In the genomic region with DNA sequence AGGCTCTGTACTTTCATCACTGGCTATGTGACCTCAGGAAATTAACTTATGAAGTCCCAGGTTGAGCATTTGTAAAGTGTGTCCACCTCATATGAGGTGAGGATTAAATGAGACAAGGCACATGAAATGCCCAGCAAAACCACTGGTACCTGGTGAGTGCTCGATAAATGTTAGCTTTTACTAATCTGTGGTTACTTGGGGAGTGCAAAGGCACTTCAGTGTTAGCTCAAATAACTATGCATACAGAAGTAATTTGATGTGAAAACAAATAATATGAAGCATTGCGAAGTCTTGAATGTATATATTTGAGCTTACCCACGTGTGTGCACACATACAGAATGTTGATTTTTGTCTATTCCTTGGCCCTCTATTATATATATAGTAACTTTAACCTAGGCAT, we compare ENCODE assay signal across 39 cellular contexts.
"Had no signal": no experiment of that assay in that cellular context is flagged by ENCODE, and none has a peak within 500 bp of the region (broad histone marks: within the 10 kb centered on the region; RNA-seq: fewer than 3 reads in every experiment).

No MANE protein-coding gene starts in this region.

- H3K27me3 ChIP-seq: adrenal gland, body of pancreas, brain microvascular endothelial cell, breast epithelium, cardiac muscle cell had no signal

- H3K36me3 ChIP-seq: adrenal gland, brain microvascular endothelial cell, breast epithelium, cardiac muscle cell had no signal

- H3K9me3 ChIP-seq: adrenal gland, body of pancreas, breast epithelium had no signal

- DNase-seq: activated B cell treated with CpG ODN at 0.5 μM for 24 hours; activated CD4-positive, alpha-beta memory T cell treated with anti-CD3 and anti-CD28 coated beads for 36 hours; activated CD4-positive, alpha-beta T cell treated with anti-CD3 and anti-CD28 coated beads for 4 hours; activated CD4-positive, alpha-beta T cell treated with anti-CD3 and anti-CD28 coated beads, Interleukin-2, amount 10 ng/mL, durations not matched to agents 24 days and 14 days; activated CD4-positive, alpha-beta T cell treated with anti-CD3 and anti-CD28 coated beads, Interleukin-2, amount 50 U/mL, for 1 hour; activated CD4-positive, alpha-beta T cell treated with anti-CD3 and anti-CD28 coated beads, Interleukin-2, amount 50 U/mL, for 4 hours; activated CD4-positive, CD25-positive, alpha-beta regulatory T cell treated with anti-CD3 and anti-CD28 coated beads, Interleukin-2, amount 50 U/mL, for 72 hours; activated CD8-positive, alpha-beta memory T cell treated with anti-CD3 and anti-CD28 coated beads, Interleukin-2, amount 50 U/mL, for 4 hours; activated CD8-positive, alpha-beta T cell treated with anti-CD3 and anti-CD28 coated beads for 36 hours; activated effector memory CD4-positive, alpha-beta T cell treated with anti-CD3 and anti-CD28 coated beads, Interleukin-2, amount 50 U/mL, for 16 hours; activated gamma-delta T cell treated with Interleukin-2 at 50 U/mL for 16 hours; activated naive CD4-positive, alpha-beta T cell; activated naive CD4-positive, alpha-beta T cell treated with anti-CD3 and anti-CD28 coated beads for 36 hours; activated naive CD4-positive, alpha-beta T cell treated with anti-CD3 and anti-CD28 coated beads, Interleukin-2, amount 50 U/mL, for 16 hours; activated naive CD8-positive, alpha-beta T cell treated with anti-CD3 and anti-CD28 coated beads for 36 hours; activated T-cell treated with anti-CD3 and anti-CD28 coated beads for 4 hours; activated T-cell treated with anti-CD3 and anti-CD28 coated beads, Interleukin-2, amount 50 U/mL, for 1 hour; activated T-cell treated with anti-CD3 and anti-CD28 coated beads, Interleukin-2, amount 50 U/mL, for 4 hours; activated T-cell treated with anti-CD3 and anti-CD28 coated beads, Interleukin-2, amount 50 U/mL, for 72 hours; adrenal gland; amniotic stem cell; aorta; body of pancreas; brain microvascular endothelial cell; caudate nucleus; cerebellar nuclear complex; T-helper 2 cell; T-helper 9 cell had no signal

- H3K4me3 ChIP-seq: adrenal gland, body of pancreas, breast epithelium, cardiac muscle cell had no signal

- H3K4me1 ChIP-seq: adrenal gland, body of pancreas, breast epithelium had no signal

- H3K27me3 Mint-ChIP-seq: activated B cell treated with CpG ODN at 0.5 μM for 24 hours; activated CD4-positive, alpha-beta memory T cell treated with anti-CD3 and anti-CD28 coated beads for 36 hours; activated CD4-positive, alpha-beta T cell treated with anti-CD3 and anti-CD28 coated beads, Interleukin-2, amount 10 ng/mL, durations not matched to agents 24 days and 14 days; activated CD8-positive, alpha-beta T cell treated with anti-CD3 and anti-CD28 coated beads for 36 hours; activated naive CD8-positive, alpha-beta T cell treated with anti-CD3 and anti-CD28 coated beads for 36 hours; activated T-helper 17 cell treated with anti-CD3 and anti-CD28 coated beads, Interleukin-2, amount 50 U/mL, for 72 hours; central memory CD8-positive, alpha-beta T cell had no signal

- H3K4me1 Mint-ChIP-seq: activated B cell treated with CpG ODN at 0.5 μM for 24 hours; activated CD4-positive, alpha-beta T cell treated with anti-CD3 and anti-CD28 coated beads, Interleukin-2, amount 10 ng/mL, durations not matched to agents 24 days and 14 days; activated naive CD8-positive, alpha-beta T cell treated with anti-CD3 and anti-CD28 coated beads for 36 hours; activated T-helper 17 cell treated with anti-CD3 and anti-CD28 coated beads, Interleukin-2, amount 50 U/mL, for 72 hours; central memory CD8-positive, alpha-beta T cell had no signal

- H3K36me3 Mint-ChIP-seq: activated CD4-positive, alpha-beta memory T cell treated with anti-CD3 and anti-CD28 coated beads for 36 hours; activated naive CD4-positive, alpha-beta T cell treated with anti-CD3 and anti-CD28 coated beads, Interleukin-2, amount 50 U/mL, for 72 hours; activated naive CD8-positive, alpha-beta T cell treated with anti-CD3 and anti-CD28 coated beads for 36 hours had no signal

- H3K4me3 Mint-ChIP-seq: activated B cell treated with CpG ODN at 0.5 μM for 24 hours; activated CD4-positive, alpha-beta memory T cell treated with anti-CD3 and anti-CD28 coated beads for 36 hours; activated CD4-positive, alpha-beta T cell treated with anti-CD3 and anti-CD28 coated beads, Interleukin-2, amount 10 ng/mL, durations not matched to agents 24 days and 14 days; activated CD8-positive, alpha-beta T cell treated with anti-CD3 and anti-CD28 coated beads for 36 hours; activated naive CD4-positive, alpha-beta T cell treated with anti-CD3 and anti-CD28 coated beads for 36 hours; activated naive CD8-positive, alpha-beta T cell treated with anti-CD3 and anti-CD28 coated beads for 36 hours; activated T-cell treated with anti-CD3 and anti-CD28 coated beads, Interleukin-2, amount 50 U/mL, for 4 hours; activated T-cell treated with anti-CD3 and anti-CD28 coated beads, Interleukin-2, amount 50 U/mL, for 72 hours; activated T-helper 1 cell treated with anti-CD3 and anti-CD28 coated beads, Interleukin-12 subunit alpha, Interleukin-12 subunit beta, Interleukin-2, Interleukin-4 antibody, amounts not matched to agents 30 ng/mL and 10 ng/mL and 1 ng/mL, durations not matched to agents 14 hours and 24 hours and 36 hours; activated T-helper 17 cell treated with anti-CD3 and anti-CD28 coated beads, Interleukin-2, amount 50 U/mL, for 72 hours; central memory CD8-positive, alpha-beta T cell; T-helper 1 cell treated with Interleukin-12 subunit alpha and Interleukin-12 subunit beta and Interleukin-4 antibody, amounts not matched to agents 30 μg/mL and 1 μg/mL, for 36 hours; T-helper 2 cell treated with Interferon-gamma antibody and Interleukin-4, amounts not matched to agents 5 μg/mL and 100 μg/mL, for 36 hours had no signal

- H3K27ac Mint-ChIP-seq: activated B cell treated with CpG ODN at 0.5 μM for 24 hours; activated CD4-positive, alpha-beta memory T cell treated with anti-CD3 and anti-CD28 coated beads for 36 hours; activated CD4-positive, alpha-beta T cell treated with anti-CD3 and anti-CD28 coated beads, Interleukin-2, amount 10 ng/mL, durations not matched to agents 24 days and 14 days; activated CD8-positive, alpha-beta T cell treated with anti-CD3 and anti-CD28 coated beads for 36 hours; activated naive CD4-positive, alpha-beta T cell treated with anti-CD3 and anti-CD28 coated beads for 36 hours; activated naive CD4-positive, alpha-beta T cell treated with anti-CD3 and anti-CD28 coated beads, Interleukin-2, amount 50 U/mL, for 72 hours; activated naive CD8-positive, alpha-beta T cell treated with anti-CD3 and anti-CD28 coated beads for 36 hours; activated T-cell treated with anti-CD3 and anti-CD28 coated beads, Interleukin-2, amount 50 U/mL, for 72 hours; activated T-helper 1 cell treated with anti-CD3 and anti-CD28 coated beads, Interleukin-12 subunit alpha, Interleukin-12 subunit beta, Interleukin-2, Interleukin-4 antibody, amounts not matched to agents 30 ng/mL and 10 ng/mL and 1 ng/mL, durations not matched to agents 14 hours and 24 hours and 36 hours; activated T-helper 17 cell treated with anti-CD3 and anti-CD28 coated beads, Interleukin-2, amount 50 U/mL, for 72 hours; T-helper 1 cell treated with Interleukin-12 subunit alpha and Interleukin-12 subunit beta and Interleukin-4 antibody, amounts not matched to agents 30 μg/mL and 1 μg/mL, for 36 hours; T-helper 2 cell treated with Interferon-gamma antibody and Interleukin-4, amounts not matched to agents 5 μg/mL and 100 μg/mL, for 36 hours had no signal

- FAIRE-seq: astrocyte, TTC549 had no signal

- ATAC-seq: activated CD8-positive, alpha-beta T cell treated with anti-CD3 and anti-CD28 coated beads for 36 hours; activated naive CD4-positive, alpha-beta T cell treated with anti-CD3 and anti-CD28 coated beads, Interleukin-2, amount 50 U/mL, for 72 hours; activated T-cell treated with anti-CD3 and anti-CD28 coated beads, Interleukin-2, amount 50 U/mL, for 4 hours; activated T-cell treated with anti-CD3 and anti-CD28 coated beads, Interleukin-2, amount 50 U/mL, for 72 hours; activated T-helper 17 cell treated with anti-CD3 and anti-CD28 coated beads, Interleukin-2, amount 50 U/mL, for 72 hours; body of pancreas had no signal

- H3K9me3 Mint-ChIP-seq: activated B cell treated with CpG ODN at 0.5 μM for 24 hours; activated CD4-positive, alpha-beta memory T cell treated with anti-CD3 and anti-CD28 coated beads for 36 hours; activated CD4-positive, alpha-beta T cell treated with anti-CD3 and anti-CD28 coated beads, Interleukin-2, amount 10 ng/mL, durations not matched to agents 24 days and 14 days; activated CD8-positive, alpha-beta T cell treated with anti-CD3 and anti-CD28 coated beads for 36 hours; activated naive CD4-positive, alpha-beta T cell treated with anti-CD3 and anti-CD28 coated beads for 36 hours; activated naive CD4-positive, alpha-beta T cell treated with anti-CD3 and anti-CD28 coated beads, Interleukin-2, amount 50 U/mL, for 72 hours; activated naive CD8-positive, alpha-beta T cell treated with anti-CD3 and anti-CD28 coated beads for 36 hours; activated T-cell treated with anti-CD3 and anti-CD28 coated beads, Interleukin-2, amount 50 U/mL, for 4 hours; activated T-cell treated with anti-CD3 and anti-CD28 coated beads, Interleukin-2, amount 50 U/mL, for 72 hours; activated T-helper 1 cell treated with anti-CD3 and anti-CD28 coated beads, Interleukin-12 subunit alpha, Interleukin-12 subunit beta, Interleukin-2, Interleukin-4 antibody, amounts not matched to agents 30 ng/mL and 10 ng/mL and 1 ng/mL, durations not matched to agents 14 hours and 24 hours and 36 hours; activated T-helper 17 cell treated with anti-CD3 and anti-CD28 coated beads, Interleukin-2, amount 50 U/mL, for 72 hours; central memory CD8-positive, alpha-beta T cell; T-helper 1 cell treated with Interleukin-12 subunit alpha and Interleukin-12 subunit beta and Interleukin-4 antibody, amounts not matched to agents 30 μg/mL and 1 μg/mL, for 36 hours; T-helper 2 cell treated with Interferon-gamma antibody and Interleukin-4, amounts not matched to agents 5 μg/mL and 100 μg/mL, for 36 hours had no signal

- H3K27ac ChIP-seq: adrenal gland, body of pancreas, brain microvascular endothelial cell, breast epithelium, cardiac muscle cell, VCaP had no signal
